16 cellular contexts compared by ENCODE assay signal in genomic region chr22:45966892-45967365, GRCh38. TPM values are rescaled to one million over a fixed set of nuclear protein-coding genes. Genes with fewer than 3 reads are reported as not detected.
DNase-seq lines count a peak whose midpoint lies in the region; ATAC-seq, FAIRE-seq and TF ChIP-seq lines count a peak whose summit lies in the region.
"Had no signal": no experiment of that assay in that cellular context is flagged by ENCODE, and none has a peak within 500 bp of the region (broad histone marks: within the 10 kb centered on the region; RNA-seq: fewer than 3 reads in every experiment).

No MANE protein-coding gene starts in this region.

- peak overlapping the region; percentile 100 for H2AK5ac ChIP-seq in neuronal stem cell (ENCODE audit: low read depth, low read length)

- BruUV-seq in Panc1 (replicated peaks; lab: Mats Ljungman, UMichigan): no TSS peak

- H4K91ac ChIP-seq in neuronal stem cell (ENCODE audit: low read depth, low read length, poor library complexity): peak overlapping the region; percentile 99

- peak; percentile 77 for DNase-seq in COLO829 (ENCODE audit: low spot score)
- no peak for DNase-seq in Panc1 (ENCODE audit: low read depth, low spot score)
- peak; percentile 58 for DNase-seq in frontal cortex (ENCODE audit: low spot score in 2 of 2)
- DNase-seq in neuronal stem cell (ENCODE audit: low spot score): no peak
- no peak for DNase-seq in cerebellar cortex (ENCODE audit: low spot score)
- DNase-seq in HFFc6: no peak
- DNase-seq: ACHN; CD8-positive, alpha-beta memory T cell; EL; GF-D8 had no signal

- peaks cover 12% of the 10 kb centered on the region; the same call in 1 of the 2 replicates for H3K27me3 Mint-ChIP-seq in HFFc6 (ENCODE audit: insufficient read depth)

- H3K79me1 ChIP-seq in neuronal stem cell (ENCODE audit: low read depth, low read length): no peaks in the 10 kb centered on the region

- no peak overlapping the region for H3K4me3 Mint-ChIP-seq in HFFc6
- H3K4me3 Mint-ChIP-seq: CD8-positive, alpha-beta memory T cell had no signal

- in situ Hi-C loops in Panc1 (cut with HindIII; ENCODE audit: low pct_unique_long_range_greater_than_20kb, low sequenced_read_pairs): no loop called here

- H3K4me1 ChIP-seq in Panc1 (ENCODE audit: control insufficient read depth, insufficient read depth, low read length) (peaks cover 91% of the 10 kb centered on the region), neuronal stem cell (ENCODE audit: control insufficient read depth in 2 of 2, insufficient read depth in 1 of 2, low read depth in 1 of 2, low read length in 2 of 2) (peaks cover 25 to 65% of the 10 kb centered on the region in 2 donors)
- H3K4me1 ChIP-seq: HAP-1 had no signal

- H3K9me3 Mint-ChIP-seq in HFFc6: no peaks in the 10 kb centered on the region
- H3K9me3 Mint-ChIP-seq: CD8-positive, alpha-beta memory T cell had no signal

- H3K4me3 ChIP-seq in Panc1 (ENCODE audit: low read depth in 2 of 2, low read length in 2 of 2) (no peak overlapping the region), neuronal stem cell (ENCODE audit: low read length in 2 of 2) (no peak overlapping the region)
- H3K4me3 ChIP-seq: HAP-1, SJSA1 had no signal

- POLR2A ChIA-PET in Panc1 (lab: Charles Lee): no interaction called here

- peak overlapping the region; percentile 31 for H3K4me2 ChIP-seq in neuronal stem cell (ENCODE audit: insufficient read depth, low read length, poor library complexity, severe bottlenecking)

- peak overlapping the region; percentile 93 for H4K8ac ChIP-seq in neuronal stem cell (ENCODE audit: low read depth, low read length)

- peak overlapping the region; percentile 93 for H3K27ac ChIP-seq in Panc1 (ENCODE audit: low read length)
- no peak overlapping the region for H3K27ac ChIP-seq in neuronal stem cell (replicated peaks; ENCODE audit: low read length)
- H3K27ac ChIP-seq: C4-2B, SJSA1 had no signal

- ATAC-seq in Panc1 (no peak), HG02588 (IDR thresholded peaks at IDR 0.05; ENCODE audit: unreplicated experiment) (no peak)
- ATAC-seq: Right ventricle myocardium inferior had no signal

- H3K14ac ChIP-seq in neuronal stem cell (ENCODE audit: low read length): peak overlapping the region; percentile 75

- no peaks in the 10 kb centered on the region for H3K36me3 Mint-ChIP-seq in HFFc6 (ENCODE audit: low read depth)
- H3K36me3 Mint-ChIP-seq: CD8-positive, alpha-beta memory T cell had no signal

- CTCF ChIA-PET in Panc1 (lab: Charles Lee): interaction anchor here (0.6 kb wide), 1 partner anchor 10 kb away, joined by 5 read pairs; the partner anchor contains the start of gene WNT7B

- intact Hi-C loops in Panc1 (cut with micrococcal nuclease; ENCODE audit: unreplicated experiment): loop anchor here (5.0 kb wide), 1 partner anchor 50 kb away; no protein-coding TSS in a partner anchor

- H2BK120ac ChIP-seq in neuronal stem cell (ENCODE audit: low read depth, low read length): peak overlapping the region; percentile 99

- H2AFZ ChIP-seq in neuronal stem cell (ENCODE audit: low read length): no peak overlapping the region

- H3K36me3 ChIP-seq in Panc1 (ENCODE audit: control insufficient read depth, insufficient read depth, low read length) (no peaks in the 10 kb centered on the region), neuronal stem cell (replicated peaks in 1 of 2; ENCODE audit: control insufficient read depth in 2 of 2, insufficient read depth in 2 of 2, low read length in 2 of 2) (no peaks in the 10 kb centered on the region)
- H3K36me3 ChIP-seq: HAP-1, SJSA1 had no signal

- no CpG with 5 or more reads among the region's 17 CpGs for WGBS in neuronal stem cell (ENCODE audit: extremely low coverage in 2 of 2, insufficient read length in 2 of 2, insufficient replicate concordance in 1 of 2), 2 donors

- no peaks in the 10 kb centered on the region for H3K27me3 ChIP-seq in Panc1 (ENCODE audit: control insufficient read depth, insufficient read depth, low read length)
- peaks cover 6 to 34% (median 25%) of the 10 kb centered on the region in 3 experiments for H3K27me3 ChIP-seq in neuronal stem cell (ENCODE audit: control insufficient read depth in 3 of 3, insufficient read depth in 3 of 3, low read depth in 1 of 3, low read length in 3 of 3)

- peaks cover 29% of the 10 kb centered on the region for H3K4me1 Mint-ChIP-seq in HFFc6 (ENCODE audit: low read depth)

- FAIRE-seq in frontal cortex (lab: Jason Lieb, UNC): no peak

- H2BK15ac ChIP-seq in neuronal stem cell (ENCODE audit: low read length): peak overlapping the region; percentile 99

- H3K23ac ChIP-seq in neuronal stem cell (ENCODE audit: low read depth, low read length, poor library complexity): peak overlapping the region; percentile 74

- peak overlapping the region; percentile 93 for H2BK12ac ChIP-seq in neuronal stem cell (ENCODE audit: low read length)

- H3K9me3 ChIP-seq in Panc1 (ENCODE audit: control insufficient read depth, insufficient read depth, low read depth, low read length) (no peaks in the 10 kb centered on the region), neuronal stem cell (replicated peaks in 1 of 2; ENCODE audit: control insufficient read depth in 2 of 2, insufficient read depth in 1 of 2, low read depth in 1 of 2, low read length in 2 of 2) (peaks cover 0 to 2% of the 10 kb centered on the region in 2 donors)
- H3K9me3 ChIP-seq: HAP-1, SJSA1 had no signal

- TF ChIP-seq CTCF in Panc1 (IDR thresholded peaks at IDR 0.05) (no peak), HFFc6 (IDR thresholded peaks at IDR 0.05) (no peak)

- H3K27ac Mint-ChIP-seq in HFFc6: no peak overlapping the region
- H3K27ac Mint-ChIP-seq: CD8-positive, alpha-beta memory T cell had no signal

- H3K4ac ChIP-seq in neuronal stem cell (ENCODE audit: low read length): peak overlapping the region; percentile 8

- no peak overlapping the region for H3K9ac ChIP-seq in neuronal stem cell (ENCODE audit: low read depth, low read length, poor library complexity)

- peak overlapping the region; percentile 97 for H2BK5ac ChIP-seq in neuronal stem cell (ENCODE audit: low read length)

- H3K18ac ChIP-seq in neuronal stem cell (ENCODE audit: low read length): peak overlapping the region; percentile 97

RNA-seq across cellular contexts. Expression of gene WNT7B, which starts 10.0 kb away (rescaled TPM):
- total RNA-seq in Panc1 (2021; ENCODE audit: unreplicated experiment) (52.1 TPM), frontal cortex (1.2 TPM)
- polyA plus RNA-seq in Panc1 (2012; ENCODE audit: insufficient read length): 46.4 TPM
- 8.6 TPM for polyA plus RNA-seq in neuronal stem cell (2013, experiment 1 of 2)
- 8.5 TPM for polyA plus RNA-seq in neuronal stem cell (2013, experiment 2 of 2)
- total RNA-seq in HFFc6 (2021; fragmentation: NEBNext Ultra II Directional; extraction: Animal tissue kit (Norgen Biotek cat#: 25700)): under 1 TPM in 5 of 6 experiments, not detected in 1; 0.07 to 0.14 (median 0.09) TPM
- total RNA-seq: CD8-positive, alpha-beta memory T cell; OCI-LY7; Right ventricle myocardium inferior had no signal
- polyA plus RNA-seq: CD8-positive, alpha-beta memory T cell had no signal

Comparison
In these comparisons a context has a peak if more than half of its experiments do, and no peak if none do; other contexts are left out.
1. DNase-seq: peak in COLO829 (single experiment) and frontal cortex (2 of 2); none in Panc1 (single experiment), neuronal stem cell (single experiment), cerebellar cortex (single experiment) and HFFc6 (single experiment).
2. RNA of gene WNT7B, which starts 10.0 kb away (total RNA-seq): 52.1 TPM in Panc1 (single experiment); 1.2 TPM in frontal cortex (single experiment) and 0.07 to 0.14 TPM in HFFc6; every median in the first group is over 10 times any median in the second.